In the genomic region with DNA sequence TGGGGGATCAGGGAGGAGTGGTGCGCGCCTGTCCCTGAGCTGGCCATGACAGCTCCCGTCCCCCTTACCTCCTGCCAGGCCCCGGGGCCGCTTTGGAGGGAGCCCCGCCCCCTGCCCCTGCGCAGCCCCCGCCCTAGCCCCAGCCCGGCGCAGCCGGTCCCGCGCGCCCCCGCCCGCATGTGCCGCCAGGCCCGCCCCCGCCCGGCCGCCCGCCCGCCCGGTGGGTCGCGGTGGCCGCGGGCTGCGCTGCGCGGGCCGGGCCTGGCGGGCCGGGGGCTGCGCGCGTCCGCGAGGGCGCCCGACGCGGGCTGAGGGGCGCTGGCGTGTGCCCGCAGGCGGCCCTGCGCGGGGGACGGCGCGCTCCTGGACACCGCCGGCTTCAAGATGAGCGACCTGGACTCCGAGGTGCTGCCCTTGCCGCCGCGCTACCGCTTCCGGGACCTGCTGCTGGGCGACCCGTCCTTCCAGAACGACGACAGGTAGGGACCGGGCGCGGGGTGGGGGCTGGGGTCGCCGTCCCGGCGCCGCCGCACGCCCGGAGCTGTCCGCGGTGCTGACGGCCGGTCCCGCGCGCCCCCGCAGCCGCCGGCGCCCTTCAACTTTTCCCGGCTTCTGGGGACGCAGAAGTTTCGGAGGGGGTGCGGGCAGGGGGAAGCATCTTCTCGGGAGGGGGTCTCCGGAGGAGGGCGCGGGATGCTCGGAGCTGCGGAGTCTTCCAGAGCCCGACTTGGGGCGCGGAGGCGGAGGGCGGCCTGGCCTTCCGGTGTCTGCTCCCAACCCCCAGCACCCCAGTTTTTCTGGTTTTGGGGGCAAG, we compare ENCODE assay signal across 22 cellular contexts. TPM values are rescaled to one million over a fixed set of nuclear protein-coding genes. Genes with fewer than 3 reads are reported as not detected.
DNase-seq lines count a peak whose midpoint lies in the region; ATAC-seq and TF ChIP-seq lines count a peak whose summit lies in the region.
"Had no signal": no experiment of that assay in that cellular context is flagged by ENCODE, and none has a peak within 500 bp of the region (broad histone marks: within the 10 kb centered on the region; RNA-seq: fewer than 3 reads in every experiment).

No MANE protein-coding gene starts in this region.

- no peak overlapping the region for H3K27ac ChIP-seq in smooth muscle cell (ENCODE audit: low read depth)
- H3K27ac ChIP-seq: epithelial cell of prostate, thyroid gland had no signal

- peak; percentile 68 for ATAC-seq in WTC11
- ATAC-seq: activated T-cell treated with anti-CD3 and anti-CD28 coated beads, Interleukin-2, amount 50 U/mL, for 4 hours; left colon had no signal

- no peak overlapping the region for H2AFZ ChIP-seq in smooth muscle cell (ENCODE audit: low read depth)

- no peaks in the 10 kb centered on the region for H3K36me3 Mint-ChIP-seq in activated naive CD4-positive, alpha-beta T cell treated with anti-CD3 and anti-CD28 coated beads, Interleukin-2, amount 10 ng/mL, durations not matched to agents 7 days and 5 days
- H3K36me3 Mint-ChIP-seq in WTC11, result no peaks in the 10 kb centered on the region
- H3K36me3 Mint-ChIP-seq: naive B cell had no signal

- POLR2A ChIA-PET in WTC11 (lab: Charles Lee), result interaction anchor here (0.5 to 0.7 kb wide), 2 partner anchors 10 to 15 kb away, joined by 3 read pairs; no protein-coding TSS in a partner anchor

- H3K4me3 ChIP-seq in iPS-18c (ENCODE audit: insufficient read depth, low read depth, low read length) (peak overlapping the region; percentile 50), smooth muscle cell (no peak overlapping the region)
- H3K4me3 ChIP-seq: thyroid gland had no signal

- H3K9me3 ChIP-seq in iPS-18c (ENCODE audit: control insufficient read depth, insufficient read depth, low read length) (no peaks in the 10 kb centered on the region), smooth muscle cell (replicated peaks; ENCODE audit: low read depth) (no peaks in the 10 kb centered on the region)
- H3K9me3 ChIP-seq: Caco-2, thyroid gland had no signal

- no peaks in the 10 kb centered on the region for H3K79me2 ChIP-seq in smooth muscle cell (ENCODE audit: low read depth)

- DNase-seq in activated naive CD4-positive, alpha-beta T cell treated with anti-CD3 and anti-CD28 coated beads, Interleukin-2, amount 10 ng/mL, durations not matched to agents 7 days and 5 days, result peak; percentile 29
- no peak for DNase-seq in activated naive CD4-positive, alpha-beta T cell treated with anti-CD3 and anti-CD28 coated beads, Interleukin-2, amount 50 U/mL, for 16 hours
- DNase-seq in WTC11 (ENCODE audit: low spot score) (peak; percentile 64), smooth muscle cell (lab: John Stamatoyannopoulos, UW; ENCODE audit: unreplicated experiment) (no peak), 8988T (no peak), GF-D8 (lab: John Stamatoyannopoulos, UW) (no peak), CD1c-positive myeloid dendritic cell (ENCODE audit: extremely low spot score) (no peak)
- DNase-seq: activated CD4-positive, alpha-beta T cell treated with anti-CD3 and anti-CD28 coated beads, Interleukin-2, amount 50 U/mL, for 1 hour; activated T-cell treated with anti-CD3 and anti-CD28 coated beads, Interleukin-2, amount 50 U/mL, for 4 hours; Caco-2; GOT3; KG1; left colon; naive B cell; NCI-H1436; NCI-H446 treated with DMSO at 0.1 percent for 48 hours; stimulated activated CD4-positive, alpha-beta T cell treated with anti-CD3 and anti-CD28 coated beads, Interleukin-4, amount 100 ng/mL, for 1 hour; T-helper 9 cell had no signal

- WGBS in smooth muscle cell (ENCODE audit: low lambda C conversion rate), result 6% methylated on average over 38 of the region's 103 CpGs

- H3F3A ChIP-seq in smooth muscle cell (ENCODE audit: low read depth), result no peaks in the 10 kb centered on the region

- H3K4me3 Mint-ChIP-seq in activated naive CD4-positive, alpha-beta T cell treated with anti-CD3 and anti-CD28 coated beads, Interleukin-2, amount 10 ng/mL, durations not matched to agents 7 days and 5 days, result no peak overlapping the region
- H3K4me3 Mint-ChIP-seq in WTC11, result peak overlapping the region; percentile 35; the same call in 1 of the 2 replicates
- H3K4me3 Mint-ChIP-seq: activated T-cell treated with anti-CD3 and anti-CD28 coated beads, Interleukin-2, amount 50 U/mL, for 4 hours had no signal

- CTCF ChIA-PET in activated naive CD4-positive, alpha-beta T cell treated with anti-CD3 and anti-CD28 coated beads, Interleukin-2, amount 10 ng/mL, durations not matched to agents 7 days and 5 days (lab: Charles Lee), result no interaction called here
- CTCF ChIA-PET in WTC11 (lab: Charles Lee), result interaction anchor here (0.8 to 2.1 kb wide), 4 partner anchors 11 to 110 kb away, joined by 3 to 7 read pairs (median 4); no protein-coding TSS in a partner anchor

- H3K27me3 ChIP-seq in smooth muscle cell (ENCODE audit: low read depth), result peaks cover 54% of the 10 kb centered on the region

- H3K36me3 ChIP-seq in smooth muscle cell (ENCODE audit: low read depth), result no peaks in the 10 kb centered on the region
- H3K36me3 ChIP-seq: thyroid gland had no signal

- no peaks in the 10 kb centered on the region for H4K20me1 ChIP-seq in smooth muscle cell (ENCODE audit: low read depth)

- TF ChIP-seq CTCF in WTC11 (IDR thresholded peaks at IDR 0.05) (no peak), smooth muscle cell (IDR thresholded peaks at IDR 0.05; ENCODE audit: borderline replicate concordance, insufficient read depth, poor library complexity, severe bottlenecking) (no peak)

- H3K4me1 Mint-ChIP-seq in activated naive CD4-positive, alpha-beta T cell treated with anti-CD3 and anti-CD28 coated beads, Interleukin-2, amount 10 ng/mL, durations not matched to agents 7 days and 5 days, result no peaks in the 10 kb centered on the region
- H3K4me1 Mint-ChIP-seq in WTC11, result 0 out of 2 replicates have a peak, but pooled peaks cover 3% of the 10 kb centered on the region

- H3K4me1 ChIP-seq in smooth muscle cell (ENCODE audit: low read depth), result no peaks in the 10 kb centered on the region
- H3K4me1 ChIP-seq: Caco-2, thyroid gland had no signal

- H3K9me3 Mint-ChIP-seq in activated naive CD4-positive, alpha-beta T cell treated with anti-CD3 and anti-CD28 coated beads, Interleukin-2, amount 10 ng/mL, durations not matched to agents 7 days and 5 days, result no peaks in the 10 kb centered on the region
- no peaks in the 10 kb centered on the region for H3K9me3 Mint-ChIP-seq in WTC11
- H3K9me3 Mint-ChIP-seq: activated T-cell treated with anti-CD3 and anti-CD28 coated beads, Interleukin-2, amount 50 U/mL, for 4 hours; naive B cell had no signal

- no peak overlapping the region for H3K9ac ChIP-seq in smooth muscle cell (ENCODE audit: low read depth)

- H3K27me3 Mint-ChIP-seq in activated naive CD4-positive, alpha-beta T cell treated with anti-CD3 and anti-CD28 coated beads, Interleukin-2, amount 10 ng/mL, durations not matched to agents 7 days and 5 days, result peaks cover 39% of the 10 kb centered on the region
- peaks cover 19% of the 10 kb centered on the region for H3K27me3 Mint-ChIP-seq in WTC11 (ENCODE audit: low read depth)

- peak overlapping the region; percentile 80 for H3K4me2 ChIP-seq in smooth muscle cell

- no peak overlapping the region for H3K27ac Mint-ChIP-seq in activated naive CD4-positive, alpha-beta T cell treated with anti-CD3 and anti-CD28 coated beads, Interleukin-2, amount 10 ng/mL, durations not matched to agents 7 days and 5 days
- no peak overlapping the region for H3K27ac Mint-ChIP-seq in WTC11
- H3K27ac Mint-ChIP-seq: naive B cell had no signal

TF ChIP-seq in WTC11, 78 proteins besides CTCF, POLR2A, EP300 and RAD21 (continues in another document):
- TF ChIP-seq ZNF416 (CRISPR knock-in tag; IDR thresholded peaks at IDR 0.05) (no peak), JUN (CRISPR knock-in tag; IDR thresholded peaks at IDR 0.05) (0 out of 2 replicates have a peak, but pooled peaks have one; percentile 40)
- TF ChIP-seq, protein P1, sequence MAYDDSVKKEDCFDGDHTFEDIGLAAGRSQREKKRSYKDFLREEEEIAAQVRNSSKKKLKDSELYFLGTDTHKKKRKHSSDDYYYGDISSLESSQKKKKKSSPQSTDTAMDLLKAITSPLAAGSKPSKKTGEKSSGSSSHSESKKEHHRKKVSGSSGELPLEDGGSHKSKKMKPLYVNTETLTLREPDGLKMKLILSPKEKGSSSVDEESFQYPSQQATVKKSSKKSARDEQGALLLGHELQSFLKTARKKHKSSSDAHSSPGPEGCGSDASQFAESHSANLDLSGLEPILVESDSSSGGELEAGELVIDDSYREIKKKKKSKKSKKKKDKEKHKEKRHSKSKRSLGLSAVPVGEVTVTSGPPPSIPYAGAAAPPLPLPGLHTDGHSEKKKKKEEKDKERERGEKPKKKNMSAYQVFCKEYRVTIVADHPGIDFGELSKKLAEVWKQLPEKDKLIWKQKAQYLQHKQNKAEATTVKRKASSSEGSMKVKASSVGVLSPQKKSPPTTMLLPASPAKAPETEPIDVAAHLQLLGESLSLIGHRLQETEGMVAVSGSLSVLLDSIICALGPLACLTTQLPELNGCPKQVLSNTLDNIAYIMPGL (CRISPR knock-in tag; IDR thresholded peaks at IDR 0.05), result no peak
- TF ChIP-seq, protein P2, sequence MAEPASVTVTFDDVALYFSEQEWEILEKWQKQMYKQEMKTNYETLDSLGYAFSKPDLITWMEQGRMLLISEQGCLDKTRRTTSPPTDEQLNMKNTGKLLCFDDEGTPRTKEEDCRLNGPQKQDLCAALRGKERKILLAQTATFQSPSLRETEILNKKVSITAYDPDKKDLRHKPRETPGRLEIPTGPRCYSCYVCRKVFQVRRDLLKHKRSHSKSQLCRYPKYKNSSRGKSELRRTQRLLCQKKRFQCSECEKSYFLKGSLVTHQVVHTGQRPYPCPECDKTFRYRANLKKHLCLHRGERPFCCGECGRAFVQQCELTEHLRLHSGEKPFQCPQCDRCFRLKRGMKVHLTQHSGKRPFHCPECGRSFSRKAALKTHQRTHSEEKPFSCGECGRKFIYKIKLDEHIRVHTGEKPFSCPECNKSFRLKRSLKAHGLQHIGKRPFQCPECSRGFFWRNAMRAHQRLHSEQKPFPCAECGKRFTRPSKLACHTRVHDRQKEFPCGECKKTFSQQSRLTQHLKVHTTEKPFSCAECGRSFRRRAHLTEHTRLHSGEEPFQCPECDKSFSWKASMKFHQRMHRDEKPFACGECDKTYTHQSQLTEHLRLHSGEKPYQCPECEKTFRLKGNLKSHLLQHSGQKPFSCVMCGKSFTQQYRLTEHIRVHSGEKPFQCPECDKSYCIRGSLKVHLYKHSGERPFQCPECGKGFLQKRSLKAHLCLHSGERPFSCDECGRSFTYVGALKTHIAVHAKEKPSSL (CRISPR knock-in tag; conservative IDR thresholded peaks at IDR 0.05), result no peak

RNA-seq across cellular contexts. Expression of a gene that starts 12.5 kb away (rescaled TPM):
- total RNA-seq in WTC11 (2021) (0.13 to 0.16 TPM (median 0.14 TPM) in 3 replicates), smooth muscle cell (not detected in 2 replicates)
- polyA plus RNA-seq in smooth muscle cell, result 0.30 TPM in 1 of 2 replicates, not detected in the other
- polyA plus RNA-seq: AG04450 had no signal

RNA-seq across cellular contexts. Expression of a gene that starts 15.2 kb away (rescaled TPM):
- not detected in 3 replicates for total RNA-seq in WTC11 (2021)
- total RNA-seq in smooth muscle cell, result not detected in 2 replicates
- polyA plus RNA-seq in smooth muscle cell, result not detected in 2 replicates
- total RNA-seq: activated T-cell treated with anti-CD3 and anti-CD28 coated beads, Interleukin-2, amount 50 U/mL, for 4 hours; left colon; thyroid gland had no signal
- polyA plus RNA-seq: AG04450 had no signal

RNA-seq across cellular contexts. Expression of a gene that starts 51.3 kb away (rescaled TPM):
- 1.4 to 2.6 TPM (median 1.7 TPM) in 3 replicates for total RNA-seq in WTC11 (2021)
- total RNA-seq in smooth muscle cell, result 15.6 and 22.0 TPM in 2 replicates
- polyA plus RNA-seq in smooth muscle cell, result 20.8 and 45.2 TPM in 2 replicates
- total RNA-seq: activated T-cell treated with anti-CD3 and anti-CD28 coated beads, Interleukin-2, amount 50 U/mL, for 4 hours; Caco-2; left colon; thyroid gland had no signal
- polyA plus RNA-seq: AG04450 had no signal

Comparison
In these comparisons a context has a peak if more than half of its experiments do, and no peak if none do; other contexts are left out.
1. DNase-seq: peak in activated naive CD4-positive, alpha-beta T cell treated with anti-CD3 and anti-CD28 coated beads, Interleukin-2, amount 10 ng/mL, durations not matched to agents 7 days and 5 days (single experiment) and WTC11 (single experiment); none in activated naive CD4-positive, alpha-beta T cell treated with anti-CD3 and anti-CD28 coated beads, Interleukin-2, amount 50 U/mL, for 16 hours (single experiment), smooth muscle cell (single experiment), 8988T (single experiment), GF-D8 (single experiment) and CD1c-positive myeloid dendritic cell (single experiment).